18 cellular contexts compared by ENCODE assay signal in the genomic region with DNA sequence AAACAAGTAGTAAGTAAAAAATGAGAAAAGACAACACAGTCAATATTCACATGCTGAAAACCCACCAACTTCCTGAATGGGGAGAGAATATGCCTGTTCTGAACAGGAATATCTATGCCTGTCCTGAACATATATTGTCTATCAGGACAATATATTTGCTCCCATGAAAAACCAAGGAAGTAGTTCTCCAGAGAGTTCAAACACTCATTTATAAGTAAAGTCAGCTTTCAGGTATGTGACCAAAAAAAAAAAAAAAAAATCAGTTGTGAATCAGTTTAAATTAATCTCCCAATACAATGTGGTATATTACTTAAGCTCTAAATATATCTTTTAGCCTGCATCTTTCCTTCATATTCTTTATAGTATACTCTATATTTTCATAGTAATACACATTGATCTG.
DNase-seq lines count a peak whose midpoint lies in the region; TF ChIP-seq lines count a peak whose summit lies in the region.
"Had no signal": no experiment of that assay in that cellular context is flagged by ENCODE, and none has a peak within 500 bp of the region (broad histone marks: within the 10 kb centered on the region; RNA-seq: fewer than 3 reads in every experiment).

No MANE protein-coding gene starts in this region.

- H3K4me1 ChIP-seq in osteoblast (ENCODE audit: insufficient read depth, low read length) = peaks cover 36% of the 10 kb centered on the region
- H3K4me1 ChIP-seq: BLaER1, Caco-2, Peyer's patch had no signal

- H3K79me2 ChIP-seq in osteoblast (ENCODE audit: insufficient read depth, low read length) = no peaks in the 10 kb centered on the region

- TF ChIP-seq CTCF in brain microvascular endothelial cell (IDR thresholded peaks at IDR 0.05; ENCODE audit: low read depth, low read length, missing control alignments) (no peak), osteoblast (IDR thresholded peaks at IDR 0.05; ENCODE audit: extremely low read depth, low read depth, low read length) (no peak)

- no peaks in the 10 kb centered on the region for H3K9me3 ChIP-seq in osteoblast (ENCODE audit: low read depth, low read length)
- H3K9me3 ChIP-seq: Caco-2 had no signal

- H2AFZ ChIP-seq in osteoblast (ENCODE audit: low read length) = no peak overlapping the region

- H3K36me3 ChIP-seq in brain microvascular endothelial cell (replicated peaks) (peaks cover 6% of the 10 kb centered on the region), osteoblast (ENCODE audit: insufficient read depth, low read length) (peaks cover 5% of the 10 kb centered on the region)
- H3K36me3 ChIP-seq: Peyer's patch had no signal

- peak overlapping the region; percentile 67 for H3K27ac ChIP-seq in brain microvascular endothelial cell
- peak overlapping the region; percentile 64 for H3K27ac ChIP-seq in osteoblast (ENCODE audit: low read depth, low read length)
- no peak overlapping the region for H3K27ac ChIP-seq in substantia nigra (ENCODE audit: low read depth, low read length, poor library complexity, severe bottlenecking)
- H3K27ac ChIP-seq: BLaER1, Peyer's patch had no signal

- H3K4me2 ChIP-seq in osteoblast (ENCODE audit: insufficient read depth, low read length) = peak overlapping the region; percentile 49
- H3K4me2 ChIP-seq: BLaER1 had no signal

- DNase-seq in EL (peak; percentile 24), HS-5 (ENCODE audit: low read depth) (peak; percentile 33), brain microvascular endothelial cell (no peak), osteoblast (ENCODE audit: insufficient read length, low spot score, missing footprints) (no peak), hypothalamus (lab: John Stamatoyannopoulos, UW) (no peak), substantia nigra (lab: John Stamatoyannopoulos, UW) (no peak), AG20443 (ENCODE audit: low spot score) (no peak), cerebellum (ENCODE audit: low spot score) (no peak)
- DNase-seq: Caco-2; CD4-positive, alpha-beta T cell; KG1; NCI-H1105; NCI-H146; NCI-H2029; NCI-H524 treated with DMSO at 0.1 percent for 48 hours; NCI-H82; Peyer's patch had no signal

- in situ Hi-C loops in brain microvascular endothelial cell (cut with HindIII; ENCODE audit: low pct_ligation_motif_present, low sequenced_read_pairs) = no loop called here

- H4K20me1 ChIP-seq in osteoblast (ENCODE audit: insufficient read depth, low read length) = no peaks in the 10 kb centered on the region
- H4K20me1 ChIP-seq: BLaER1 had no signal

- H3K27me3 ChIP-seq in brain microvascular endothelial cell (replicated peaks) (no peaks in the 10 kb centered on the region), osteoblast (ENCODE audit: insufficient read depth, low read length) (no peaks in the 10 kb centered on the region)
- H3K27me3 ChIP-seq: BLaER1, Peyer's patch had no signal

- no peak overlapping the region for H3K4me3 ChIP-seq in brain microvascular endothelial cell (ENCODE audit: low read depth, low read length)
- no peak overlapping the region for H3K4me3 ChIP-seq in osteoblast (ENCODE audit: insufficient read depth, low read length)
- H3K4me3 ChIP-seq: BLaER1, Peyer's patch had no signal

Comparison
In these comparisons a context has a peak if more than half of its experiments do, and no peak if none do; other contexts are left out.
1. DNase-seq: peak in EL (single experiment) and HS-5 (single experiment); none in brain microvascular endothelial cell (single experiment), osteoblast (single experiment), hypothalamus (0 of 51), substantia nigra (0 of 49), AG20443 (single experiment) and cerebellum (single experiment).